In genomic region chr18:66168834-66169233, GRCh38 we compare ENCODE assay signal across 15 cellular contexts.
"Had no signal": no experiment of that assay in that cellular context is flagged by ENCODE, and none has a peak within 500 bp of the region (broad histone marks: within the 10 kb centered on the region; RNA-seq: fewer than 3 reads in every experiment).

No MANE protein-coding gene starts in this region.

- H3K4me3 ChIP-seq: esophagus muscularis mucosa, left ventricle myocardium inferior, mucosa of descending colon, ovary, thyroid gland had no signal

- ATAC-seq: activated T-cell treated with anti-CD3 and anti-CD28 coated beads, Interleukin-2, amount 50 U/mL, for 72 hours; mucosa of descending colon; naive thymus-derived CD4-positive, alpha-beta T cell had no signal

- H3K27me3 ChIP-seq: esophagus muscularis mucosa, ovary, thyroid gland had no signal

- DNase-seq: activated CD4-positive, alpha-beta T cell treated with anti-CD3 and anti-CD28 coated beads, Interleukin-2, amount 10 ng/mL, durations not matched to agents 7 days and 5 days; activated CD8-positive, alpha-beta memory T cell treated with anti-CD3 and anti-CD28 coated beads, Interleukin-2, amount 50 U/mL, for 48 hours; activated gamma-delta T cell; activated T-cell treated with anti-CD3 and anti-CD28 coated beads, Interleukin-2, amount 50 U/mL, for 72 hours; amniotic stem cell; cortex of kidney; effector CD4-positive, alpha-beta T cell; hypothalamus; left ventricle myocardium inferior; mucosa of descending colon; naive thymus-derived CD4-positive, alpha-beta T cell; ovary; stimulated activated CD4-positive, alpha-beta T cell treated with anti-CD3 and anti-CD28 coated beads, Interleukin-12 subunit alpha, Interleukin-12 subunit beta, amount 100 ng/mL, for 4 hours; thyroid gland had no signal

- H3K27ac ChIP-seq: esophagus muscularis mucosa, left ventricle myocardium inferior, ovary, thyroid gland had no signal

- H3K36me3 ChIP-seq: esophagus muscularis mucosa, left ventricle myocardium inferior, ovary, thyroid gland had no signal

- H3K9me3 ChIP-seq: esophagus muscularis mucosa, left ventricle myocardium inferior, mucosa of descending colon, thyroid gland had no signal

- H3K4me1 ChIP-seq: esophagus muscularis mucosa, thyroid gland had no signal
